ENCODE assay signal across 13 cellular contexts in genomic region chr22:50089231-50090140, GRCh38. TPM values are rescaled to one million over a fixed set of nuclear protein-coding genes. Genes with fewer than 3 reads are reported as not detected.
DNase-seq lines count a peak whose midpoint lies in the region; ATAC-seq and TF ChIP-seq lines count a peak whose summit lies in the region.
"Had no signal": no experiment of that assay in that cellular context is flagged by ENCODE, and none has a peak within 500 bp of the region (broad histone marks: within the 10 kb centered on the region; RNA-seq: fewer than 3 reads in every experiment).

Gene MOV10L1 (plus strand): TSS chr22:50090006. CDS start chr22:50090089, 83 bp downstream.

- DNase-seq in CD1c-positive myeloid dendritic cell (ENCODE audit: extremely low spot score) (peak; percentile 55), coronary artery (ENCODE audit: low spot score) (no peak), immature natural killer cell (peak; percentile 40 to 76 (median 42)), islet precursor cell (no peak), left lobe of liver (ENCODE audit: low spot score) (no peak), COLO829 (ENCODE audit: low spot score) (no peak)
- DNase-seq: activated CD4-positive, CD25-positive, alpha-beta regulatory T cell treated with anti-CD3 and anti-CD28 coated beads, Interleukin-2, amount 50 U/mL, for 72 hours; activated gamma-delta T cell; kidney had no signal

- TF ChIP-seq CTCF in 22Rv1 (IDR thresholded peaks at IDR 0.05), result no peak
- TF ChIP-seq CTCF in coronary artery (IDR thresholded peaks at IDR 0.05), result no peak

- peaks cover 3 to 14% (median 5%) of the 10 kb centered on the region in 3 donors for H3K27me3 Mint-ChIP-seq in immature natural killer cell (ENCODE audit: low read depth in 3 of 3)

- ATAC-seq in left lobe of liver (no peak), HG02884 (IDR thresholded peaks at IDR 0.05; ENCODE audit: unreplicated experiment) (no peak)

- H3K36me3 Mint-ChIP-seq in immature natural killer cell, result no peaks in the 10 kb centered on the region

- H3K27ac ChIP-seq in 22Rv1 (peak within 1 kb of the TSS; percentile 64), coronary artery (no peak within 1 kb of the TSS)
- H3K27ac ChIP-seq: thoracic aorta had no signal

- no peaks in the 10 kb centered on the region for H3K9me3 Mint-ChIP-seq in immature natural killer cell
- H3K9me3 Mint-ChIP-seq: CD4-positive, alpha-beta T cell had no signal

- H3K4me3 ChIP-seq in coronary artery, result peak within 1 kb of the TSS; percentile 14
- H3K4me3 ChIP-seq: thoracic aorta had no signal

- peak within 1 kb of the TSS in 1 of 5 donors; percentile 30 for H3K4me3 Mint-ChIP-seq in immature natural killer cell
- H3K4me3 Mint-ChIP-seq: CD4-positive, alpha-beta T cell had no signal

- peak within 1 kb of the TSS in 3 of 6 donors; percentile 19 to 52 (median 26) for H3K27ac Mint-ChIP-seq in immature natural killer cell
- H3K27ac Mint-ChIP-seq: CD4-positive, alpha-beta T cell had no signal

- H3K4me1 Mint-ChIP-seq in immature natural killer cell, result peaks cover 3 to 5% of the 10 kb centered on the region in 2 donors

RNA-seq across cellular contexts. Expression of gene MOV10L1, which starts in this region (rescaled TPM):
- polyA plus RNA-seq in immature natural killer cell, result 1 to 10 TPM in 1 of 3 donors, not detected in 2; 1.4 TPM
- not detected for total RNA-seq in left lobe of liver
- total RNA-seq: CD4-positive, alpha-beta T cell had no signal

Comparison
In these comparisons a context has a peak if more than half of its experiments do, and no peak if none do; other contexts are left out.
1. DNase-seq: peak in CD1c-positive myeloid dendritic cell (single experiment) and immature natural killer cell (3 of 3); none in coronary artery (single experiment), islet precursor cell (single experiment), left lobe of liver (single experiment) and COLO829 (single experiment).